ENCODE assay signal across 8 cellular contexts in the genomic region with DNA sequence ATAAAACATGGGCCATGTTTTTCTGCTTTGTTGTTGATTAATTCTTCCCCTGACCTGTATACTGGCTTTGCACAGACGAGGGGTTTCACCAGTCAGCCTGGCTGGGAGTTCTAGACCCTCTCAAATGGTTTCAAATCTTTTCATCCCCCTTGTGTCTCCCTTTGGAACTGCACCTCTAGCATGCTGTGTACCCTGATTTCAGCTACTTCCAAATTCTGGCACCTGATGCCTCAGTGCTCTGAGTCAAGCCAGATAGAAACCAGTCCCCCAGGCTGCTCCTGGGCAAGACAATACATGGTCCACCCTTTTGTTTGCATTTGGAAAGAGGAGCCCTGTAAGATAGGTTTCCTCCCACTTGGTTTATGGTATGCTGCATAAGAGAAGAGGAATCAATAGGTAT.
DNase-seq lines count a peak whose midpoint lies in the region; ATAC-seq and TF ChIP-seq lines count a peak whose summit lies in the region.

No MANE protein-coding gene starts in this region.

- DNase-seq in DMS53 (lab: John Stamatoyannopoulos, UW): peak; percentile 73
- peak; percentile 15 for DNase-seq in HPDE6-E6E7 (ENCODE audit: extremely low spot score)
- DNase-seq in astrocyte of the cerebellum (ENCODE audit: low read depth): peak; percentile 33
- peak in 1 of 3 donors; percentile 49 for DNase-seq in right lobe of liver
- DNase-seq in stimulated activated CD4-positive, alpha-beta T cell treated with anti-CD3 and anti-CD28 coated beads, Interleukin-2, amount 100 ng/mL, for 24 hours: no peak
- DNase-seq in DMS153 treated with DMSO at 0.1 percent for 48 hours (lab: John Stamatoyannopoulos, UW; ENCODE audit: unreplicated experiment): no peak

- in situ Hi-C loops in astrocyte of the cerebellum (cut with HindIII; ENCODE audit: low sequenced_read_pairs): no loop called here

- H3K9me3 ChIP-seq in right lobe of liver: no peaks in the 10 kb centered on the region

- ATAC-seq in right lobe of liver (peak; percentile 41 to 76 (median 60)), GM19035 (IDR thresholded peaks at IDR 0.05; ENCODE audit: unreplicated experiment) (no peak), GM21390 (IDR thresholded peaks at IDR 0.05; ENCODE audit: unreplicated experiment) (no peak)

- WGBS in right lobe of liver (ENCODE audit: insufficient coverage, low coverage, low lambda C conversion rate, missing lambda C conversion rate): 0% methylated on average over 1 of the region's 1 CpG

- H3K27ac ChIP-seq in right lobe of liver: no peak overlapping the region

- H3K36me3 ChIP-seq in right lobe of liver: no peaks in the 10 kb centered on the region

- TF ChIP-seq CTCF in astrocyte of the cerebellum (IDR thresholded peaks at IDR 0.05; ENCODE audit: low read depth, low read length, missing control alignments): peak; percentile 83
- TF ChIP-seq CTCF in right lobe of liver (IDR thresholded peaks at IDR 0.05): peak; percentile 43 to 57 (median 50)

- H3K4me1 ChIP-seq in right lobe of liver: no peaks in the 10 kb centered on the region

- intact Hi-C loops in right lobe of liver (cut with DNase I): no loop called here

- no peak for TF ChIP-seq POLR2A in right lobe of liver (IDR thresholded peaks at IDR 0.05)

- H3K27me3 ChIP-seq in right lobe of liver: no peaks in the 10 kb centered on the region

- no peak overlapping the region for H3K4me3 ChIP-seq in astrocyte of the cerebellum (ENCODE audit: low read depth, low read length)
- no peak overlapping the region for H3K4me3 ChIP-seq in right lobe of liver

Comparison
In these comparisons a context has a peak if more than half of its experiments do, and no peak if none do; other contexts are left out.
1. DNase-seq: peak in DMS53 (single experiment), HPDE6-E6E7 (single experiment) and astrocyte of the cerebellum (single experiment); none in stimulated activated CD4-positive, alpha-beta T cell treated with anti-CD3 and anti-CD28 coated beads, Interleukin-2, amount 100 ng/mL, for 24 hours (0 of 2) and DMS153 treated with DMSO at 0.1 percent for 48 hours (single experiment).
2. ATAC-seq: peak in right lobe of liver (4 of 4); none in GM19035 (single experiment) and GM21390 (single experiment).